Comparison of ENCODE assay signal across 12 cellular contexts in genomic region chr14:52701223-52701622, GRCh38. TPM values are rescaled to one million over a fixed set of nuclear protein-coding genes. Genes with fewer than 3 reads are reported as not detected.
DNase-seq lines count a peak whose midpoint lies in the region; ATAC-seq, FAIRE-seq and TF ChIP-seq lines count a peak whose summit lies in the region.
"Had no signal": no experiment of that assay in that cellular context is flagged by ENCODE, and none has a peak within 500 bp of the region (broad histone marks: within the 10 kb centered on the region; RNA-seq: fewer than 3 reads in every experiment).

No MANE protein-coding gene starts in this region.

- H2BK15ac ChIP-seq in IMR-90 (ENCODE audit: low read depth, low read length) = no peak overlapping the region

- no peak for TF ChIP-seq POLR2A in IMR-90 (IDR thresholded peaks at IDR 0.05; ENCODE audit: low read depth, low read length)

- no peaks in the 10 kb centered on the region for H3K36me3 ChIP-seq in IMR-90 (ENCODE audit: control insufficient read depth, insufficient read depth, low read length)
- no peaks in the 10 kb centered on the region for H3K36me3 ChIP-seq in keratinocyte (ENCODE audit: control insufficient read depth in 2 of 2, extremely low read depth in 1 of 2, insufficient read depth in 2 of 2, low read length in 2 of 2)
- H3K36me3 ChIP-seq: ovary had no signal

- H3K79me2 ChIP-seq in keratinocyte (ENCODE audit: control insufficient read depth, insufficient read depth, low read length) = no peaks in the 10 kb centered on the region

- DNase-seq in IMR-90 (peak; percentile 6), keratinocyte (ENCODE audit: low read depth, low spot score) (no peak), RPMI8226 (no peak)
- DNase-seq in stimulated activated effector memory CD8-positive, alpha-beta T cell treated with anti-CD3 and anti-CD28 coated beads, Interleukin-12 subunit alpha, Interleukin-12 subunit beta, amount 100 ng/mL, for 72 hours (ENCODE audit: low spot score in 2 of 2) = no peak
- DNase-seq: ovary, T1000 had no signal

- no peaks in the 10 kb centered on the region for H3K79me1 ChIP-seq in IMR-90 (ENCODE audit: low read depth in 1 of 2, low read length in 2 of 2)

- no CpG with 5 or more reads among the region's 3 CpGs for WGBS in IMR-90 (ENCODE audit: extremely low coverage in 2 of 2, insufficient read length in 1 of 2), 2 experiments

- H2AFZ ChIP-seq in IMR-90 (replicated peaks; ENCODE audit: low read length, poor library complexity) = peak overlapping the region; percentile 27
- H2AFZ ChIP-seq in keratinocyte (ENCODE audit: control insufficient read depth, low read length) = peak overlapping the region; percentile 83

- H3K9me3 Mint-ChIP-seq in activated T-helper 17 cell treated with anti-CD3 and anti-CD28 coated beads, Interleukin-2, amount 50 U/mL, for 72 hours = no peaks in the 10 kb centered on the region
- no peaks in the 10 kb centered on the region for H3K9me3 Mint-ChIP-seq in stimulated activated effector memory CD8-positive, alpha-beta T cell treated with anti-CD3 and anti-CD28 coated beads, Interleukin-12 subunit alpha, Interleukin-12 subunit beta, amount 100 ng/mL, for 72 hours
- H3K9me3 Mint-ChIP-seq: memory B cell; stimulated activated naive CD8-positive, alpha-beta T cell treated with anti-CD3 and anti-CD28 coated beads, Interleukin-15, Interleukin-2, amounts not matched to agents 100 ng/mL and 50 ng/mL, for 24 hours had no signal

- H3K4ac ChIP-seq in IMR-90 (ENCODE audit: low read depth, low read length) = peak overlapping the region; percentile 68; the same call in 1 of the 2 replicates

- in situ Hi-C loops in IMR-90 (cut with MboI; ENCODE audit: low sequenced_read_pairs) = loop anchor here (25.0 kb wide), 1 partner anchor 689 kb away; no protein-coding TSS in a partner anchor

- H3K27me3 ChIP-seq in IMR-90 (ENCODE audit: control insufficient read depth, insufficient read depth, low read length) (no peaks in the 10 kb centered on the region), keratinocyte (ENCODE audit: control insufficient read depth, extremely low read depth, insufficient read depth, low read length) (no peaks in the 10 kb centered on the region)
- H3K27me3 ChIP-seq: ovary had no signal

- H2BK20ac ChIP-seq in IMR-90 (ENCODE audit: low read depth, low read length) = peak overlapping the region; percentile 59; the same call in 1 of the 2 replicates

- H4K20me1 ChIP-seq in IMR-90 (ENCODE audit: insufficient read depth, low read length) (no peaks in the 10 kb centered on the region), keratinocyte (ENCODE audit: control insufficient read depth, extremely low read depth, insufficient read depth, low read length) (no peaks in the 10 kb centered on the region)

- dilution Hi-C loops in IMR-90 (cut with HindIII; ENCODE audit: low sequenced_read_pairs, unreplicated experiment) (no loop called here), keratinocyte (cut with MboI; ENCODE audit: extremely low pct_ligation_motif_present, low sequenced_read_pairs) (no loop called here)

- ATAC-seq in IMR-90 (ENCODE audit: low read depth) = no peak
- ATAC-seq in activated T-helper 17 cell treated with anti-CD3 and anti-CD28 coated beads, Interleukin-2, amount 50 U/mL, for 72 hours (replicated peaks) = peak; percentile 83
- ATAC-seq in stimulated activated effector memory CD8-positive, alpha-beta T cell treated with anti-CD3 and anti-CD28 coated beads, Interleukin-12 subunit alpha, Interleukin-12 subunit beta, amount 100 ng/mL, for 72 hours = peak; percentile 74
- no peak for ATAC-seq in HG03520 (IDR thresholded peaks at IDR 0.05; ENCODE audit: unreplicated experiment)
- no peak for ATAC-seq in HG03135 (IDR thresholded peaks at IDR 0.05; ENCODE audit: unreplicated experiment)

- H3K9me3 ChIP-seq in IMR-90 (ENCODE audit: control insufficient read depth, insufficient read depth, low read length) = no peaks in the 10 kb centered on the region
- H3K9me3 ChIP-seq in keratinocyte (ENCODE audit: control insufficient read depth, low read depth, low read length) = no peaks in the 10 kb centered on the region
- H3K9me3 ChIP-seq: ovary had no signal

- intact Hi-C loops in IMR-90 (cut with micrococcal nuclease) = no loop called here

- H2AK9ac ChIP-seq in IMR-90 (replicated peaks; ENCODE audit: low read depth, low read length, poor library complexity) = no peak overlapping the region

- H2BK120ac ChIP-seq in IMR-90 (ENCODE audit: low read depth, low read length) = peak overlapping the region; percentile 76

- H3K4me3 ChIP-seq in IMR-90 (ENCODE audit: insufficient read depth, low read depth, low read length) (no peak overlapping the region), keratinocyte (ENCODE audit: control insufficient read depth in 2 of 3, extremely low read depth in 1 of 3, insufficient read depth in 2 of 3, low read depth in 1 of 3, low read length in 3 of 3) (no peak overlapping the region)
- H3K4me3 ChIP-seq: ovary had no signal

- H2AK5ac ChIP-seq in IMR-90 (ENCODE audit: low read depth, low read length) = 0 out of 2 replicates have a peak overlapping the region, but pooled peaks have one; percentile 62

- TF ChIP-seq CTCF in IMR-90 (conservative IDR thresholded peaks at IDR 0.05; ENCODE audit: low read depth, low read length) (no peak), keratinocyte (optimal IDR thresholded peaks at IDR 0.05 in 1 of 3, IDR thresholded peaks at IDR 0.05 in 1 of 3, conservative IDR thresholded peaks at IDR 0.05 in 1 of 3; ENCODE audit: extremely low read depth in 1 of 3, insufficient read depth in 2 of 3, low read length in 3 of 3) (no peak)

- peaks cover 1% of the 10 kb centered on the region for H3K4me1 Mint-ChIP-seq in activated T-helper 17 cell treated with anti-CD3 and anti-CD28 coated beads, Interleukin-2, amount 50 U/mL, for 72 hours
- peaks cover 9% of the 10 kb centered on the region for H3K4me1 Mint-ChIP-seq in stimulated activated effector memory CD8-positive, alpha-beta T cell treated with anti-CD3 and anti-CD28 coated beads, Interleukin-12 subunit alpha, Interleukin-12 subunit beta, amount 100 ng/mL, for 72 hours

- no peak overlapping the region for H4K5ac ChIP-seq in IMR-90 (ENCODE audit: low read depth, low read length)

- TF ChIP-seq RAD21 in IMR-90 (IDR thresholded peaks at IDR 0.05; ENCODE audit: low read length) = no peak

- no peak overlapping the region for H3K56ac ChIP-seq in IMR-90 (ENCODE audit: extremely low read depth, insufficient read depth, low read length)

- H3K27me3 Mint-ChIP-seq in activated T-helper 17 cell treated with anti-CD3 and anti-CD28 coated beads, Interleukin-2, amount 50 U/mL, for 72 hours = no peaks in the 10 kb centered on the region
- H3K27me3 Mint-ChIP-seq: activated naive CD8-positive, alpha-beta T cell; memory B cell; stimulated activated naive CD8-positive, alpha-beta T cell treated with anti-CD3 and anti-CD28 coated beads, Interleukin-15, Interleukin-2, amounts not matched to agents 100 ng/mL and 50 ng/mL, for 24 hours had no signal

- H3K36me3 Mint-ChIP-seq in activated T-helper 17 cell treated with anti-CD3 and anti-CD28 coated beads, Interleukin-2, amount 50 U/mL, for 72 hours (ENCODE audit: low read depth) = no peaks in the 10 kb centered on the region
- H3K36me3 Mint-ChIP-seq in stimulated activated effector memory CD8-positive, alpha-beta T cell treated with anti-CD3 and anti-CD28 coated beads, Interleukin-12 subunit alpha, Interleukin-12 subunit beta, amount 100 ng/mL, for 72 hours = peaks cover 5% of the 10 kb centered on the region
- H3K36me3 Mint-ChIP-seq: activated naive CD8-positive, alpha-beta T cell; memory B cell had no signal

- H3K27ac ChIP-seq in IMR-90 (ENCODE audit: insufficient read depth, low read length) (no peak overlapping the region), keratinocyte (ENCODE audit: control insufficient read depth, insufficient read depth, low read length) (peak overlapping the region; percentile 96)
- H3K27ac ChIP-seq: ovary had no signal

- H3K4me2 ChIP-seq in IMR-90 (ENCODE audit: low read depth, low read length) (no peak overlapping the region), keratinocyte (ENCODE audit: control insufficient read depth, extremely low read depth, insufficient read depth, low read depth, low read length) (peak overlapping the region; percentile 38)

- peak overlapping the region; percentile 93 for H3K14ac ChIP-seq in IMR-90 (replicated peaks; ENCODE audit: low read depth, low read length)

- no peak overlapping the region for H3K18ac ChIP-seq in IMR-90 (ENCODE audit: low read depth, low read length)

- no peak overlapping the region for H3K4me3 Mint-ChIP-seq in activated T-helper 17 cell treated with anti-CD3 and anti-CD28 coated beads, Interleukin-2, amount 50 U/mL, for 72 hours
- no peak overlapping the region for H3K4me3 Mint-ChIP-seq in stimulated activated effector memory CD8-positive, alpha-beta T cell treated with anti-CD3 and anti-CD28 coated beads, Interleukin-12 subunit alpha, Interleukin-12 subunit beta, amount 100 ng/mL, for 72 hours
- H3K4me3 Mint-ChIP-seq: activated naive CD8-positive, alpha-beta T cell; memory B cell; stimulated activated naive CD8-positive, alpha-beta T cell treated with anti-CD3 and anti-CD28 coated beads, Interleukin-15, Interleukin-2, amounts not matched to agents 100 ng/mL and 50 ng/mL, for 24 hours had no signal

- BruUV-seq in IMR-90 (replicated peaks; lab: Mats Ljungman, UMichigan) = no TSS peak

- H4K91ac ChIP-seq in IMR-90 (ENCODE audit: insufficient read depth, low read depth, low read length) = no peak overlapping the region; the same call in 1 of the 2 replicates

- peak overlapping the region in 1 of 2 experiments; percentile 54; a peak in 2 of 4 replicates for H4K8ac ChIP-seq in IMR-90 (ENCODE audit: low read depth in 2 of 2, low read length in 2 of 2)

- H3K9ac ChIP-seq in IMR-90 (ENCODE audit: low read depth, low read length) (no peak overlapping the region), keratinocyte (ENCODE audit: control insufficient read depth, extremely low read depth, insufficient read depth, low read length) (peak overlapping the region; percentile 76)

- H3K27ac Mint-ChIP-seq in activated T-helper 17 cell treated with anti-CD3 and anti-CD28 coated beads, Interleukin-2, amount 50 U/mL, for 72 hours = no peak overlapping the region
- H3K27ac Mint-ChIP-seq in stimulated activated effector memory CD8-positive, alpha-beta T cell treated with anti-CD3 and anti-CD28 coated beads, Interleukin-12 subunit alpha, Interleukin-12 subunit beta, amount 100 ng/mL, for 72 hours = no peak overlapping the region
- H3K27ac Mint-ChIP-seq: activated naive CD8-positive, alpha-beta T cell; memory B cell; stimulated activated naive CD8-positive, alpha-beta T cell treated with anti-CD3 and anti-CD28 coated beads, Interleukin-15, Interleukin-2, amounts not matched to agents 100 ng/mL and 50 ng/mL, for 24 hours had no signal

- H3K4me1 ChIP-seq in IMR-90 (ENCODE audit: control insufficient read depth, insufficient read depth, low read length) = peaks cover under 1% of the 10 kb centered on the region
- H3K4me1 ChIP-seq in keratinocyte (ENCODE audit: control insufficient read depth, extremely low read depth, insufficient read depth, low read length) = peaks cover 28% of the 10 kb centered on the region

- H2BK5ac ChIP-seq in IMR-90 (ENCODE audit: low read depth, low read length, poor library complexity, severe bottlenecking) = no peak overlapping the region

- POLR2A ChIA-PET in IMR-90 (lab: Charles Lee; ENCODE audit: unreplicated experiment) = no interaction called here

- peak; percentile 36 for FAIRE-seq in keratinocyte (lab: Jason Lieb, UNC)

- peak overlapping the region; percentile 91 for H3K23ac ChIP-seq in IMR-90 (ENCODE audit: low read depth, low read length)

- CTCF ChIA-PET in IMR-90 (lab: Yijun Ruan, JAX) = interaction anchor here (1.1 kb wide), 1 partner anchor 22 kb away, joined by 4 read pairs; no protein-coding TSS in a partner anchor

- H3K9me1 ChIP-seq in IMR-90 (ENCODE audit: insufficient read depth, low read length) (peaks cover under 1% of the 10 kb centered on the region; the same call in 1 of the 2 replicates), keratinocyte (ENCODE audit: control insufficient read depth, extremely low read depth, insufficient read depth, low read length) (no peaks in the 10 kb centered on the region)

RNA-seq across cellular contexts. Expression of gene PSMC6, which starts 5.8 kb away (rescaled TPM):
- total RNA-seq in IMR-90 (2012; rRNA removed) = 62.9 and 139 TPM in 2 replicates
- polyA plus RNA-seq in IMR-90 (2012; rRNA removed) = 61.3 and 85.4 TPM in 2 replicates
- polyA plus RNA-seq in IMR-90 (2012; cell fraction: cytosol; rRNA removed) = 4.8 and 9.7 TPM in 2 replicates
- polyA plus RNA-seq in IMR-90 (2012; cell fraction: nucleus; rRNA removed; ENCODE audit: low replicate concordance) = 10.1 and 67.5 TPM in 2 replicates
- total RNA-seq in activated T-helper 17 cell treated with anti-CD3 and anti-CD28 coated beads, Interleukin-2, amount 50 U/mL, for 72 hours = 100 to 1,000 TPM in 1 of 2 donors, 10 to 100 TPM in 1; 90.0 to 122 TPM
- 60.6 to 152 TPM (median 78.8 TPM) in 3 replicates for polyA plus RNA-seq in keratinocyte
- 278 TPM for polyA plus RNA-seq in keratinocyte (2011; ENCODE audit: low read depth)
- 44.6 and 95.2 TPM in 2 replicates for polyA plus RNA-seq in keratinocyte (2011; cell fraction: cytosol; rRNA removed)
- polyA plus RNA-seq in keratinocyte (2011; cell fraction: nucleus; rRNA removed) = 79.1 and 128 TPM in 2 replicates
- 66.8 and 89.5 TPM in 2 replicates for polyA plus RNA-seq in keratinocyte (2012; ENCODE audit: low replicate concordance)
- polyA minus RNA-seq in keratinocyte = 24.2 to 83.0 TPM (median 30.4 TPM) in 3 replicates
- polyA minus RNA-seq in keratinocyte (2011; cell fraction: cytosol; rRNA and poly(A)+ RNA removed) = 38.2 TPM
- polyA minus RNA-seq in keratinocyte (2011; cell fraction: nucleus; rRNA and poly(A)+ RNA removed) = 32.3 and 56.7 TPM in 2 replicates

RNA-seq across cellular contexts. Expression of gene ERO1A, which starts 5.9 kb away (rescaled TPM):
- total RNA-seq in IMR-90 (2012; rRNA removed) = 38.0 and 44.6 TPM in 2 replicates
- 23.4 and 29.7 TPM in 2 replicates for polyA plus RNA-seq in IMR-90 (2012; rRNA removed)
- 24.3 and 49.5 TPM in 2 replicates for polyA plus RNA-seq in IMR-90 (2012; cell fraction: cytosol; rRNA removed)
- polyA plus RNA-seq in IMR-90 (2012; cell fraction: nucleus; rRNA removed; ENCODE audit: low replicate concordance) = 8.9 and 20.0 TPM in 2 replicates
- total RNA-seq in activated T-helper 17 cell treated with anti-CD3 and anti-CD28 coated beads, Interleukin-2, amount 50 U/mL, for 72 hours = 100 to 1,000 TPM; 220 to 329 TPM
- polyA plus RNA-seq in keratinocyte = 86.4 to 131 TPM (median 110 TPM) in 3 replicates
- polyA plus RNA-seq in keratinocyte (2011; ENCODE audit: low read depth) = 170 TPM
- polyA plus RNA-seq in keratinocyte (2011; cell fraction: cytosol; rRNA removed) = 40.3 and 73.9 TPM in 2 replicates
- polyA plus RNA-seq in keratinocyte (2011; cell fraction: nucleus; rRNA removed) = 130 and 188 TPM in 2 replicates
- polyA plus RNA-seq in keratinocyte (2012; ENCODE audit: low replicate concordance) = 73.5 and 88.1 TPM in 2 replicates
- polyA minus RNA-seq in keratinocyte = 17.8 to 95.1 TPM (median 64.7 TPM) in 3 replicates
- polyA minus RNA-seq in keratinocyte (2011; cell fraction: cytosol; rRNA and poly(A)+ RNA removed) = 152 TPM
- polyA minus RNA-seq in keratinocyte (2011; cell fraction: nucleus; rRNA and poly(A)+ RNA removed) = 157 and 234 TPM in 2 replicates

RNA-seq across cellular contexts. Expression of gene STYX, which starts 28.7 kb away (rescaled TPM):
- total RNA-seq in IMR-90 (2012; rRNA removed) = 7.5 and 20.0 TPM in 2 replicates
- polyA plus RNA-seq in IMR-90 (2012; rRNA removed) (4.7 and 5.8 TPM in 2 replicates), keratinocyte (8.5 to 13.2 TPM (median 9.1 TPM) in 3 replicates)
- polyA plus RNA-seq in IMR-90 (2012; cell fraction: cytosol; rRNA removed) = 2.0 and 2.2 TPM in 2 replicates
- 1.2 and 2.8 TPM in 2 replicates for polyA plus RNA-seq in IMR-90 (2012; cell fraction: nucleus; rRNA removed; ENCODE audit: low replicate concordance)
- 10 to 100 TPM; 13.4 to 14.0 TPM for total RNA-seq in activated T-helper 17 cell treated with anti-CD3 and anti-CD28 coated beads, Interleukin-2, amount 50 U/mL, for 72 hours
- polyA plus RNA-seq in keratinocyte (2011; ENCODE audit: low read depth) = 3.1 TPM
- polyA plus RNA-seq in keratinocyte (2011; cell fraction: cytosol; rRNA removed) = 7.5 and 14.4 TPM in 2 replicates
- 4.5 and 5.6 TPM in 2 replicates for polyA plus RNA-seq in keratinocyte (2011; cell fraction: nucleus; rRNA removed)
- polyA plus RNA-seq in keratinocyte (2012; ENCODE audit: low replicate concordance) = 6.9 and 10.3 TPM in 2 replicates
- polyA minus RNA-seq in keratinocyte = 3.0 to 11.8 TPM (median 6.9 TPM) in 3 replicates
- polyA minus RNA-seq in keratinocyte (2011; cell fraction: cytosol; rRNA and poly(A)+ RNA removed) = 12.7 TPM
- 3.5 and 6.8 TPM in 2 replicates for polyA minus RNA-seq in keratinocyte (2011; cell fraction: nucleus; rRNA and poly(A)+ RNA removed)

Comparison
In these comparisons a context has a peak if more than half of its experiments do, and no peak if none do; other contexts are left out.
1. ATAC-seq: peak in activated T-helper 17 cell treated with anti-CD3 and anti-CD28 coated beads, Interleukin-2, amount 50 U/mL, for 72 hours (single experiment) and stimulated activated effector memory CD8-positive, alpha-beta T cell treated with anti-CD3 and anti-CD28 coated beads, Interleukin-12 subunit alpha, Interleukin-12 subunit beta, amount 100 ng/mL, for 72 hours (single experiment); none in IMR-90 (single experiment), HG03520 (single experiment) and HG03135 (single experiment).